Comparison of ENCODE assay signal across 11 cellular contexts in the genomic region with DNA sequence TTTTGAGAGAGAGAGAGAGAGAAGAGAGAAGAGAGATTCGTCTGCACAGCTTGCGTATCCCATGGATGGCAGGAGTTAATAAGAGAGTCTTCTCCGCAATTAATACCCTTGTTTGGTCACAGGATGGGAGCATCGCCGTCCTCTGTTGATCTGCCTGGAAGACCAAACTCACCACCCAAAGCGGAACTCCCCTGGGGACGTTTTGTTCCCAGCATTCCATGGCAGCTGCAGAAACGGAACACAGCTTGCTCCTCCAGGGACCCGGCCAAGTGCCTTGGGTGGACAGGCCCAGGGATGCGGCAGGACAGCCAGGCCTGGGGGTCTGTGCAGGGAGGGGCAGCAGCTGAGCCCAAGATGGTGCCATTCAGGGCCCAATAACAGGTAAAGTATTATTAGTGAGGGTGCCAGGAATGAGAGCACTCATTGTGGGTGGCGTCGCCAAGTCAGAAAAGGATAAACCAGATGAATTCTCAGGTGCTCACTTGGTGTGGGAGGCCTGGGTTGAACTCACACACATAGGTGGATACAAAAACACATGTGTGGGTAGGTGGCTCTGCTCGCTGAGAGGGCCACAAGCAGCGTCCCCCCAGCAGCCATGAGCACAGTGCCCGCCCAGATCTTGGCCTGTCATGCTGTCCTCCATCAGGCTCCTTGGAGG.
"Had no signal": no experiment of that assay in that cellular context is flagged by ENCODE, and none has a peak within 500 bp of the region (broad histone marks: within the 10 kb centered on the region; RNA-seq: fewer than 3 reads in every experiment).

No MANE protein-coding gene starts in this region.

- H3K9me3 ChIP-seq: ascending aorta, tibial nerve had no signal

- H3K9me3 Mint-ChIP-seq: activated naive CD4-positive, alpha-beta T cell treated with anti-CD3 and anti-CD28 coated beads for 36 hours; activated T-helper 2 cell treated with anti-CD3 and anti-CD28 coated beads, Interferon-gamma antibody, Interleukin-2, Interleukin-4, amounts not matched to agents 10 μg/mL and 5 μg/mL and 100 μg/mL, durations not matched to agents 14 hours and 24 hours and 36 hours; neural crest cell; T-cell had no signal

- H3K27me3 ChIP-seq: ascending aorta, tibial nerve had no signal

- H3K36me3 Mint-ChIP-seq: T-cell had no signal

- H3K4me3 ChIP-seq: ascending aorta, tibial nerve had no signal

- H3K4me1 ChIP-seq: ascending aorta had no signal

- DNase-seq: activated CD4-positive, alpha-beta T cell treated with anti-CD3 and anti-CD28 coated beads for 1 hour; activated CD4-positive, alpha-beta T cell treated with anti-CD3 and anti-CD28 coated beads, Interleukin-2, amount 50 U/mL, for 4 hours; activated naive CD4-positive, alpha-beta T cell treated with anti-CD3 and anti-CD28 coated beads for 36 hours; stimulated activated CD4-positive, alpha-beta T cell treated with anti-CD3 and anti-CD28 coated beads, Interleukin-4, amount 100 ng/mL, for 1 hour; stimulated activated naive CD4-positive, alpha-beta T cell; T-cell; T-helper 9 cell had no signal

- H3K27ac ChIP-seq: ascending aorta had no signal

- H3K4me3 Mint-ChIP-seq: activated naive CD4-positive, alpha-beta T cell treated with anti-CD3 and anti-CD28 coated beads for 36 hours; T-cell had no signal

- H3K36me3 ChIP-seq: ascending aorta, tibial nerve had no signal

- H3K27ac Mint-ChIP-seq: activated naive CD4-positive, alpha-beta T cell treated with anti-CD3 and anti-CD28 coated beads for 36 hours; activated T-helper 2 cell treated with anti-CD3 and anti-CD28 coated beads, Interferon-gamma antibody, Interleukin-2, Interleukin-4, amounts not matched to agents 10 μg/mL and 5 μg/mL and 100 μg/mL, durations not matched to agents 14 hours and 24 hours and 36 hours; T-cell had no signal
